2 cellular contexts compared by ENCODE assay signal in genomic region chr6:170443151-170443662, GRCh38.
TF ChIP-seq lines count a peak whose summit lies in the region.

No MANE protein-coding gene starts in this region.

TF ChIP-seq in SK-N-SH, 30 proteins besides CTCF, POLR2A, EP300 and RAD21 (continued from another document):
- TF ChIP-seq FOXM1 (IDR thresholded peaks at IDR 0.05; ENCODE audit: low read depth): no peak
- TF ChIP-seq SIN3A (IDR thresholded peaks at IDR 0.05; ENCODE audit: borderline replicate concordance, low read depth, low read length): no peak
- TF ChIP-seq FOSL2 (IDR thresholded peaks at IDR 0.05; ENCODE audit: borderline replicate concordance, low read depth): no peak
- no peak for TF ChIP-seq TEAD4 (IDR thresholded peaks at IDR 0.05; ENCODE audit: borderline replicate concordance, insufficient read depth)
- no peak for TF ChIP-seq NFIC (IDR thresholded peaks at IDR 0.05; ENCODE audit: borderline replicate concordance)

TF ChIP-seq in SK-N-SH treated with all-trans-retinoic acid at 6 μM for 48 hours, 23 proteins besides CTCF, POLR2A, EP300 and RAD21 (continued from another document):
- TF ChIP-seq TSHZ2 (CRISPR knock-in tag; IDR thresholded peaks at IDR 0.05): no peak
- no peak for TF ChIP-seq OSR1 (CRISPR knock-in tag; IDR thresholded peaks at IDR 0.05)
- TF ChIP-seq TOX (CRISPR knock-in tag; IDR thresholded peaks at IDR 0.05; ENCODE audit: borderline replicate concordance): no peak
- no peak for TF ChIP-seq ZNF70 (CRISPR knock-in tag; IDR thresholded peaks at IDR 0.05)
- TF ChIP-seq ZNF565 (CRISPR knock-in tag; conservative IDR thresholded peaks at IDR 0.05; ENCODE audit: low read depth): no peak
- no peak for TF ChIP-seq ESRRG (CRISPR knock-in tag; IDR thresholded peaks at IDR 0.05)
- TF ChIP-seq SNAI2 (CRISPR knock-in tag; IDR thresholded peaks at IDR 0.05): no peak
- TF ChIP-seq GLIS3 (CRISPR knock-in tag; IDR thresholded peaks at IDR 0.05): no peak
